ENCODE assay signal across 10 cellular contexts in genomic region chr10:91745086-91745831, GRCh38. TPM values are rescaled to one million over a fixed set of nuclear protein-coding genes. Genes with fewer than 3 reads are reported as not detected.
DNase-seq lines count a peak whose midpoint lies in the region; ATAC-seq and TF ChIP-seq lines count a peak whose summit lies in the region.
"Had no signal": no experiment of that assay in that cellular context is flagged by ENCODE, and none has a peak within 500 bp of the region (broad histone marks: within the 10 kb centered on the region; RNA-seq: fewer than 3 reads in every experiment).

No MANE protein-coding gene starts in this region.

- no peak for ATAC-seq in activated CD8-positive, alpha-beta memory T cell treated with anti-CD3 and anti-CD28 coated beads, Interleukin-2, amount 10 ng/mL, durations not matched to agents 7 days and 5 days
- ATAC-seq in HG03108 (IDR thresholded peaks at IDR 0.05; ENCODE audit: unreplicated experiment) = no peak
- no peak for ATAC-seq in GM18511 (IDR thresholded peaks at IDR 0.05; ENCODE audit: unreplicated experiment)

- no peak for DNase-seq in BE2C
- DNase-seq in HuH-7 (ENCODE audit: low spot score) = peak; percentile 18
- peak; percentile 31 to 88 for DNase-seq in T47D (ENCODE audit: low read depth in 1 of 2, low spot score in 1 of 2)
- DNase-seq in kidney glomerular epithelial cell (lab: John Stamatoyannopoulos, UW) = peak; percentile 41
- DNase-seq in activated gamma-delta T cell treated with Interleukin-2 at 50 U/mL for 16 hours = no peak
- no peak for DNase-seq in activated CD8-positive, alpha-beta memory T cell treated with anti-CD3 and anti-CD28 coated beads, Interleukin-2, amount 10 ng/mL, durations not matched to agents 7 days and 5 days
- DNase-seq: cortex of kidney had no signal

- no peak overlapping the region for H3K4me3 Mint-ChIP-seq in activated CD8-positive, alpha-beta memory T cell treated with anti-CD3 and anti-CD28 coated beads, Interleukin-2, amount 10 ng/mL, durations not matched to agents 7 days and 5 days
- H3K4me3 Mint-ChIP-seq: T-helper 1 cell treated with Interleukin-12 subunit alpha and Interleukin-12 subunit beta and Interleukin-4 antibody, amounts not matched to agents 30 μg/mL and 1 μg/mL, for 36 hours had no signal

- H3K4me1 Mint-ChIP-seq in activated CD8-positive, alpha-beta memory T cell treated with anti-CD3 and anti-CD28 coated beads, Interleukin-2, amount 10 ng/mL, durations not matched to agents 7 days and 5 days = no peaks in the 10 kb centered on the region

- H3K27ac Mint-ChIP-seq in activated CD8-positive, alpha-beta memory T cell treated with anti-CD3 and anti-CD28 coated beads, Interleukin-2, amount 10 ng/mL, durations not matched to agents 7 days and 5 days = no peak overlapping the region
- H3K27ac Mint-ChIP-seq: T-helper 1 cell treated with Interleukin-12 subunit alpha and Interleukin-12 subunit beta and Interleukin-4 antibody, amounts not matched to agents 30 μg/mL and 1 μg/mL, for 36 hours had no signal

- H3K27me3 Mint-ChIP-seq in activated CD8-positive, alpha-beta memory T cell treated with anti-CD3 and anti-CD28 coated beads, Interleukin-2, amount 10 ng/mL, durations not matched to agents 7 days and 5 days = peaks cover 32% of the 10 kb centered on the region

- H3K4me3 ChIP-seq in BE2C (ENCODE audit: low read depth, low read length) = no peak overlapping the region

- TF ChIP-seq CTCF in BE2C (IDR thresholded peaks at IDR 0.05; ENCODE audit: low read depth, low read length) = peak; percentile 46

- no peaks in the 10 kb centered on the region for H3K36me3 ChIP-seq in BE2C

- H3K4me1 ChIP-seq in BE2C = no peaks in the 10 kb centered on the region

- H3K36me3 Mint-ChIP-seq in activated CD8-positive, alpha-beta memory T cell treated with anti-CD3 and anti-CD28 coated beads, Interleukin-2, amount 10 ng/mL, durations not matched to agents 7 days and 5 days = no peaks in the 10 kb centered on the region

- H3K9me3 ChIP-seq in BE2C = no peaks in the 10 kb centered on the region

- in situ Hi-C loops in T47D (cut with HindIII; ENCODE audit: low pct_unique_long_range_greater_than_20kb, low sequenced_read_pairs) = no loop called here

- CTCF ChIA-PET in activated CD8-positive, alpha-beta memory T cell treated with anti-CD3 and anti-CD28 coated beads, Interleukin-2, amount 10 ng/mL, durations not matched to agents 7 days and 5 days (lab: Charles Lee) = no interaction called here

- H3K9me3 Mint-ChIP-seq in activated CD8-positive, alpha-beta memory T cell treated with anti-CD3 and anti-CD28 coated beads, Interleukin-2, amount 10 ng/mL, durations not matched to agents 7 days and 5 days (ENCODE audit: low read depth) = no peaks in the 10 kb centered on the region
- H3K9me3 Mint-ChIP-seq: T-helper 1 cell treated with Interleukin-12 subunit alpha and Interleukin-12 subunit beta and Interleukin-4 antibody, amounts not matched to agents 30 μg/mL and 1 μg/mL, for 36 hours had no signal

- no peaks in the 10 kb centered on the region for H3K27me3 ChIP-seq in BE2C

RNA-seq across cellular contexts. Expression of gene TNKS2, which starts 53.0 kb away (rescaled TPM):
- 17.1 TPM for polyA plus RNA-seq in BE2C (2012; ENCODE audit: insufficient read depth, insufficient read length, low read depth)
- 10 to 100 TPM; 26.6 to 27.1 TPM for total RNA-seq in activated CD8-positive, alpha-beta memory T cell treated with anti-CD3 and anti-CD28 coated beads, Interleukin-2, amount 10 ng/mL, durations not matched to agents 7 days and 5 days

Comparison
In these comparisons a context has a peak if more than half of its experiments do, and no peak if none do; other contexts are left out.
1. DNase-seq: peak in HuH-7 (single experiment), T47D (2 of 2) and kidney glomerular epithelial cell (single experiment); none in BE2C (single experiment), activated gamma-delta T cell treated with Interleukin-2 at 50 U/mL for 16 hours (single experiment) and activated CD8-positive, alpha-beta memory T cell treated with anti-CD3 and anti-CD28 coated beads, Interleukin-2, amount 10 ng/mL, durations not matched to agents 7 days and 5 days (single experiment).